Comparison of ENCODE assay signal across 8 cellular contexts in genomic region chr3:135503429-135504083, GRCh38.
DNase-seq lines count a peak whose midpoint lies in the region; ATAC-seq and TF ChIP-seq lines count a peak whose summit lies in the region.

No MANE protein-coding gene starts in this region.

- no peaks in the 10 kb centered on the region for H3K9me3 ChIP-seq in testis

- H3K27ac ChIP-seq in KMS-11 (no peak overlapping the region), caudate nucleus (ENCODE audit: low read depth, low read length) (no peak overlapping the region), testis (no peak overlapping the region)

- H3K9ac ChIP-seq in KMS-11: no peak overlapping the region

- no peak overlapping the region for H3K4me3 ChIP-seq in KMS-11 (IDR thresholded peaks at IDR 0.05; ENCODE audit: insufficient read depth, low read depth, low read length)
- H3K4me3 ChIP-seq in kidney epithelial cell (ENCODE audit: low read depth, low read length): no peak overlapping the region
- H3K4me3 ChIP-seq in testis: no peak overlapping the region

- DNase-seq in ELF-1 (ENCODE audit: low read depth, low spot score): peak; percentile 87
- peak; percentile 76 for DNase-seq in OCI-M1 (lab: John Stamatoyannopoulos, UW)
- DNase-seq in caudate nucleus (lab: John Stamatoyannopoulos, UW): peak in 57 of 61 donors; percentile 4 to 79 (median 45)
- DNase-seq in kidney epithelial cell (ENCODE audit: low read depth): peak; percentile 10
- peak; percentile 90 for DNase-seq in testis
- DNase-seq in OCI-M2 (lab: John Stamatoyannopoulos, UW; ENCODE audit: unreplicated experiment): no peak

- WGBS in testis, 2 donors: 16 to 19% methylated on average over 14 of the region's 14 CpGs

- no peak overlapping the region for H2AFZ ChIP-seq in KMS-11 (ENCODE audit: low read depth)

- H4K20me1 ChIP-seq in KMS-11 (ENCODE audit: insufficient read depth): no peaks in the 10 kb centered on the region

- peak; percentile 70 for ATAC-seq in GM21390 (IDR thresholded peaks at IDR 0.05; ENCODE audit: unreplicated experiment)

- H3K36me3 ChIP-seq in KMS-11 (ENCODE audit: insufficient read depth) (no peaks in the 10 kb centered on the region), kidney epithelial cell (ENCODE audit: control insufficient read depth, insufficient read depth, low read length) (no peaks in the 10 kb centered on the region), testis (ENCODE audit: low read depth, missing control alignments) (no peaks in the 10 kb centered on the region)

- H3K27me3 ChIP-seq in KMS-11 (ENCODE audit: insufficient read depth, low read depth) (no peaks in the 10 kb centered on the region), kidney epithelial cell (ENCODE audit: control insufficient read depth, insufficient read depth, low read length) (no peaks in the 10 kb centered on the region), testis (no peaks in the 10 kb centered on the region)

- intact Hi-C loops in testis (cut with DNase I; ENCODE audit: low total_unique reads): loop anchor here (10.0 kb wide), 1 partner anchor 709 kb away; the partner anchor contains the start of gene EPHB1

- no peak overlapping the region for H3K4me2 ChIP-seq in KMS-11

- no peak for TF ChIP-seq POLR2A in testis (IDR thresholded peaks at IDR 0.05)

- H3K79me2 ChIP-seq in KMS-11 (ENCODE audit: insufficient read depth, low read depth): no peaks in the 10 kb centered on the region

- H3K4me1 ChIP-seq in KMS-11 (ENCODE audit: low read depth, poor library complexity, severe bottlenecking) (no peaks in the 10 kb centered on the region), testis (peaks cover 5% of the 10 kb centered on the region)

- TF ChIP-seq CTCF in KMS-11 (conservative IDR thresholded peaks at IDR 0.05; ENCODE audit: low read depth, low read length) (peak; percentile 80), kidney epithelial cell (IDR thresholded peaks at IDR 0.05; ENCODE audit: insufficient read depth, low read length, poor library complexity, severe bottlenecking) (peak; percentile 80), testis (IDR thresholded peaks at IDR 0.05) (peak; percentile 29 to 53 (median 33))
